ENCODE assay signal across 8 cellular contexts in genomic region chr6:38671885-38672467, GRCh38. TPM values are rescaled to one million over a fixed set of nuclear protein-coding genes. Genes with fewer than 3 reads are reported as not detected.
DNase-seq lines count a peak whose midpoint lies in the region; ATAC-seq and TF ChIP-seq lines count a peak whose summit lies in the region.

No MANE protein-coding gene starts in this region.

- H3K27me3 ChIP-seq in HL-60 (ENCODE audit: insufficient read depth, poor library complexity, severe bottlenecking), result no peaks in the 10 kb centered on the region
- no peaks in the 10 kb centered on the region for H3K27me3 ChIP-seq in PC-3 (ENCODE audit: low read length)
- no peaks in the 10 kb centered on the region for H3K27me3 ChIP-seq in hepatocyte

- POLR2A ChIA-PET in PC-3 (lab: Charles Lee; ENCODE audit: unreplicated experiment), result no interaction called here

- CTCF ChIA-PET in PC-3 (lab: Charles Lee), result no interaction called here

- H3K4me2 ChIP-seq in PC-3 (ENCODE audit: low read length), result no peak overlapping the region
- H3K4me2 ChIP-seq in hepatocyte, result no peak overlapping the region

- no peaks in the 10 kb centered on the region for H4K20me1 ChIP-seq in PC-3 (ENCODE audit: low read length)
- no peaks in the 10 kb centered on the region for H4K20me1 ChIP-seq in hepatocyte (ENCODE audit: insufficient read depth, poor library complexity, severe bottlenecking)

- H3K9me3 ChIP-seq in PC-3 (ENCODE audit: low read length) (no peaks in the 10 kb centered on the region), hepatocyte (ENCODE audit: low read depth) (no peaks in the 10 kb centered on the region)

- 5% methylated on average over 2 of the region's 2 CpGs for WGBS in hepatocyte (ENCODE audit: low lambda C conversion rate, missing lambda C conversion rate)

- in situ Hi-C loops in astrocyte of the cerebellum (cut with HindIII; ENCODE audit: low sequenced_read_pairs), result no loop called here

- H2AFZ ChIP-seq in PC-3 (ENCODE audit: low read length), result no peak overlapping the region
- no peak overlapping the region for H2AFZ ChIP-seq in hepatocyte

- peak; percentile 3 for DNase-seq in DMS153 treated with DMSO at 0.1 percent for 48 hours (lab: John Stamatoyannopoulos, UW; ENCODE audit: unreplicated experiment)
- no peak for DNase-seq in DMS153 (lab: John Stamatoyannopoulos, UW)
- DNase-seq in HL-60 (ENCODE audit: low read depth in 1 of 2, low spot score in 1 of 2), result peak in 1 of 2 experiments; percentile 35
- peak; percentile 78 for DNase-seq in PC-3
- DNase-seq in astrocyte of the cerebellum (ENCODE audit: low read depth), result peak; percentile 64
- DNase-seq in hepatocyte (ENCODE audit: low spot score), result peak; percentile 78
- peak in 2 of 3 donors; percentile 5 to 12 for DNase-seq in stimulated activated CD4-positive, alpha-beta T cell treated with anti-CD3 and anti-CD28 coated beads, TNF-alpha, amount 100 ng/mL, for 48 hours (ENCODE audit: low read depth in 3 of 3)

- H3K9ac ChIP-seq in PC-3 (ENCODE audit: low read length), result no peak overlapping the region

- H3K9me2 ChIP-seq in PC-3 (replicated peaks; ENCODE audit: low read length) (no peaks in the 10 kb centered on the region), hepatocyte (replicated peaks; ENCODE audit: insufficient read depth) (no peaks in the 10 kb centered on the region)

- TF ChIP-seq CTCF in HL-60 (IDR thresholded peaks at IDR 0.05; ENCODE audit: insufficient read depth, low read length), result peak; percentile 31
- TF ChIP-seq CTCF in PC-3 (conservative IDR thresholded peaks at IDR 0.05; ENCODE audit: low read depth, low read length), result peak; percentile 89
- peak; percentile 81 for TF ChIP-seq CTCF in astrocyte of the cerebellum (IDR thresholded peaks at IDR 0.05; ENCODE audit: low read depth, low read length, missing control alignments)
- peak; percentile 76 for TF ChIP-seq CTCF in hepatocyte (IDR thresholded peaks at IDR 0.05; ENCODE audit: poor library complexity)

- H3K27ac ChIP-seq in HL-60 (replicated peaks), result no peak overlapping the region
- H3K27ac ChIP-seq in PC-3 (ENCODE audit: low read length), result no peak overlapping the region
- no peak overlapping the region for H3K27ac ChIP-seq in hepatocyte

- no TSS peak for BruUV-seq in PC-3 (replicated peaks; lab: Mats Ljungman, UMichigan)

- ATAC-seq in GM19452 (IDR thresholded peaks at IDR 0.05; ENCODE audit: unreplicated experiment), result peak; percentile 72
- ATAC-seq in PC-3, result peak; percentile 93

- H3K4me1 ChIP-seq in PC-3 (ENCODE audit: insufficient read depth, low read length) (no peaks in the 10 kb centered on the region), hepatocyte (ENCODE audit: insufficient read depth) (no peaks in the 10 kb centered on the region)

- intact Hi-C loops in PC-3 (cut with micrococcal nuclease), result loop anchor here (2.0 to 10.0 kb wide), 4 partner anchors 100 to 637 kb away; no protein-coding TSS in a partner anchor

- H3K36me3 ChIP-seq in PC-3 (ENCODE audit: low read depth, low read length) (peaks cover 19% of the 10 kb centered on the region), hepatocyte (replicated peaks; ENCODE audit: insufficient read depth, low read depth) (peaks cover 6% of the 10 kb centered on the region)

- no peaks in the 10 kb centered on the region for H3F3A ChIP-seq in PC-3 (ENCODE audit: low read length, unreplicated experiment)

- no peaks in the 10 kb centered on the region for H3K79me2 ChIP-seq in PC-3 (ENCODE audit: low read length)
- no peaks in the 10 kb centered on the region for H3K79me2 ChIP-seq in hepatocyte

- H3K4me3 ChIP-seq in HL-60 (replicated peaks; ENCODE audit: insufficient read depth, low read length) (no peak overlapping the region), PC-3 (ENCODE audit: low read length) (no peak overlapping the region), astrocyte of the cerebellum (ENCODE audit: low read depth, low read length) (no peak overlapping the region), hepatocyte (no peak overlapping the region)

RNA-seq across cellular contexts. Expression of gene GLO1, which starts 31.0 kb away (rescaled TPM):
- total RNA-seq in PC-3 (2014; rRNA removed) (194 and 233 TPM in 2 replicates), hepatocyte (157 and 170 TPM in 2 replicates)
- 110 and 137 TPM in 2 replicates for polyA plus RNA-seq in hepatocyte

RNA-seq across cellular contexts. Expression of gene BTBD9, which starts 32.2 kb away (rescaled TPM):
- 4.3 and 5.5 TPM in 2 replicates for total RNA-seq in PC-3 (2014; rRNA removed)
- total RNA-seq in hepatocyte, result 17.0 and 27.1 TPM in 2 replicates
- 11.3 and 13.0 TPM in 2 replicates for polyA plus RNA-seq in hepatocyte

RNA-seq across cellular contexts. Expression of gene DNAH8, which starts 43.1 kb away (rescaled TPM):
- total RNA-seq in PC-3 (2014; rRNA removed), result 0.06 and 0.15 TPM in 2 replicates
- 0.03 and 0.12 TPM in 2 replicates for total RNA-seq in hepatocyte
- 0.11 and 0.15 TPM in 2 replicates for polyA plus RNA-seq in hepatocyte

Comparison
In these comparisons a context has a peak if more than half of its experiments do, and no peak if none do; other contexts are left out.
1. CTCF ChIP-seq: peak in every context shown above with its lines; median percentile 89 in PC-3; 81 in astrocyte of the cerebellum; 76 in hepatocyte; 31 in HL-60.